ENCODE assay signal across 8 cellular contexts in the genomic region with DNA sequence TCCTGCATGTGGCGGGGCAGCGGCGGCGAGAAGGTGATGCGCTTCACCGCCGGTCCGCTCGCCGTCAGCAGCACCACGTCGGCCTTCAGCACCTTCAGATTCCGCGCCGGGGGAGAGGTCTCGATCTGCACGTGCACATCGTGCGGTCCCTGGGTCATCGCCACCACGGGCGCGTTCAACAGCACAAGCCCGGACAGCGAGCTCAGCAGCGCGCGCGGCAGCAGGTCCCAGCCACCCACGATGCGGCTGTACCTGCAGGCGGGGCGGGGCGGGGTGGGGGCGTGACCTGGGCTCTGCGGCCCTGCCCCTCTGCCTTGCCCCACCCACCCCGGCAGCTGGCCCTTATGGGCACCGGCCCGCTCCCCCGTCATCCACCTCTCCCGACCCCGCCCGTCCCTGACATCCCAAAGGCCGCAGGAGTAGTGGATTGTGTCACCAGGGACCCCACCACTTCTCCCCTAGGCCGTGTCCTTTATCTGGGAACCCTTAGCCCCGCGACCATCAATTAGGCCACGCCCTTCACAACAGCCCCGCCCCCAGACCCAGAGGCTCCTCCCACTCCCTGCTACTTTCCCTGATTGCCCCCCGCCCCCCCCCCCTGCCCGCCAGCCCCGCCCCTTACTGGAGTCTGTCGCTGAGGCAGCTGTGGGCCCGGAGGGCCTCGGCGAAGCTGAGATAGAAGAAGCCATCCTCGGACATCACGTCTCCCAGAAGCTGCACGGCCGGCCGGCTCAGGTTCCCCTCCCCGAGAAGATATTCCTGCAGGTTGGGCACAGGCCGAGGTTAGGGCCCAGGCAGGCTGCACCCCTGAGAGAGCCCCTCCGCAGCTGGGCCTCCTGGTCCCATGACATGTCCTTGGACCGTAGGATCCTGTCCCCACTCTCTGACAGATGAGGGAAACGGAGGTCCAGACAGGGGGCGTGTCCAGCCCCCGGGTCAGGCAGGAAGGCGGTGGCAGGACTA. TPM values are rescaled to one million over a fixed set of nuclear protein-coding genes. Genes with fewer than 3 reads are reported as not detected.
A peak's percentile ranks its signal among the peaks of the same experiment; 100 is the strongest.
DNase-seq lines count a peak whose midpoint lies in the region; ATAC-seq and TF ChIP-seq lines count a peak whose summit lies in the region.

No MANE protein-coding gene starts in this region.

- no peak overlapping the region for H2BK15ac ChIP-seq in mesenchymal stem cell (ENCODE audit: low read depth, poor library complexity, severe bottlenecking)

- CTCF ChIA-PET in HEK293 (lab: Yijun Ruan, JAX), result interaction anchor here (0.5 to 1.2 kb wide), 6 partner anchors 9 to 152 kb away, joined by 3 to 10 read pairs (median 4); no protein-coding TSS in a partner anchor

- H3K9me3 ChIP-seq in HEK293 (ENCODE audit: control insufficient read depth, insufficient read depth, low read depth, low read length) (no peaks in the 10 kb centered on the region), body of pancreas (no peaks in the 10 kb centered on the region), mesenchymal stem cell (ENCODE audit: control insufficient read depth, low read length) (no peaks in the 10 kb centered on the region)

- no peak overlapping the region for H2AK5ac ChIP-seq in mesenchymal stem cell (ENCODE audit: low read length, severe bottlenecking)

- TF ChIP-seq CTCF in HEK293 (tag by site-specific recombination; IDR thresholded peaks at IDR 0.05) (peak; percentile 64), body of pancreas (IDR thresholded peaks at IDR 0.05) (peak in 4 of 7 experiments; percentile 3 to 15 (median 10))

- H3K36me3 Mint-ChIP-seq in T-helper 1 cell treated with Interleukin-12 subunit alpha and Interleukin-12 subunit beta and Interleukin-4 antibody, amounts not matched to agents 30 μg/mL and 1 μg/mL, for 36 hours (ENCODE audit: low read depth), result peaks cover 11% of the 10 kb centered on the region

- H2BK12ac ChIP-seq in mesenchymal stem cell (ENCODE audit: low read length in 2 of 2), result peak overlapping the region in 1 of 2 experiments; percentile 84

- H3K18ac ChIP-seq in mesenchymal stem cell (ENCODE audit: low read depth in 1 of 2, low read length in 2 of 2), result peak overlapping the region in 1 of 2 experiments; percentile 40

- H4K91ac ChIP-seq in mesenchymal stem cell (ENCODE audit: low read length), result no peak overlapping the region

- H3K36me3 ChIP-seq in HEK293 (ENCODE audit: control insufficient read depth in 2 of 2, insufficient read depth in 1 of 2, low read length in 2 of 2), result peaks cover 0 to 2% of the 10 kb centered on the region in 2 experiments; a peak in 1 of 3 replicates
- no peaks in the 10 kb centered on the region for H3K36me3 ChIP-seq in body of pancreas (replicated peaks in 1 of 2; ENCODE audit: insufficient read depth in 1 of 2, low read depth in 2 of 2)
- peaks cover 13 to 36% of the 10 kb centered on the region in 2 experiments for H3K36me3 ChIP-seq in mesenchymal stem cell (ENCODE audit: control insufficient read depth in 1 of 2, insufficient read depth in 2 of 2, low read depth in 1 of 2, low read length in 2 of 2)

- TF ChIP-seq POLR2A in body of pancreas (IDR thresholded peaks at IDR 0.05), result no peak

- H3K4me1 ChIP-seq in HEK293 (ENCODE audit: control insufficient read depth, insufficient read depth, low read length), result no peaks in the 10 kb centered on the region
- H3K4me1 ChIP-seq in body of pancreas, result peaks cover 9% of the 10 kb centered on the region
- H3K4me1 ChIP-seq in mesenchymal stem cell (ENCODE audit: control insufficient read depth, insufficient read depth, low read depth, low read length), result peaks cover 12% of the 10 kb centered on the region

- peak overlapping the region; percentile 32 for H3K4me3 ChIP-seq in HEK293 (ENCODE audit: low read depth, low read length)
- H3K4me3 ChIP-seq in body of pancreas, result no peak overlapping the region
- peak overlapping the region in 1 of 2 experiments; percentile 44 for H3K4me3 ChIP-seq in mesenchymal stem cell (ENCODE audit: insufficient read depth in 1 of 2, low read depth in 1 of 2, low read length in 2 of 2)

- DNase-seq in body of pancreas (peak in 3 of 4 donors; percentile 45 to 65 (median 45)), mesenchymal stem cell (no peak), Kasumi-1 (lab: John Stamatoyannopoulos, UW) (no peak)
- peak; percentile 37 for DNase-seq in stimulated activated CD8-positive, alpha-beta memory T cell treated with anti-CD3 and anti-CD28 coated beads, Interleukin-7, amount 100 ng/mL, for 24 hours (ENCODE audit: low read depth)

- peak overlapping the region in 1 of 2 experiments; percentile 18 for H3K4ac ChIP-seq in mesenchymal stem cell (ENCODE audit: low read depth in 1 of 2, low read length in 2 of 2)

- no peaks in the 10 kb centered on the region for H3K27me3 Mint-ChIP-seq in T-helper 1 cell treated with Interleukin-12 subunit alpha and Interleukin-12 subunit beta and Interleukin-4 antibody, amounts not matched to agents 30 μg/mL and 1 μg/mL, for 36 hours (ENCODE audit: low read depth)

- intact Hi-C loops in body of pancreas (cut with DNase I), result no loop called here

- H3K9ac ChIP-seq in mesenchymal stem cell (ENCODE audit: low read length), result no peak overlapping the region

- POLR2A ChIA-PET in HEK293 (lab: Yijun Ruan, JAX), result interaction anchor here (0.5 to 3.7 kb wide), 9 partner anchors 9 to 39 kb away, joined by 3 to 27 read pairs (median 4); a partner anchor contains a TSS

- no peak overlapping the region for H4K8ac ChIP-seq in mesenchymal stem cell (ENCODE audit: low read length)

- H3K23ac ChIP-seq in mesenchymal stem cell (ENCODE audit: low read length in 2 of 2), result peak overlapping the region in 1 of 2 experiments; percentile 14

- no peak overlapping the region for H2BK5ac ChIP-seq in mesenchymal stem cell (ENCODE audit: low read depth, low read length, poor library complexity, severe bottlenecking)

- H2AFZ ChIP-seq in mesenchymal stem cell (ENCODE audit: low read depth, low read length), result no peak overlapping the region

- peaks cover 2% of the 10 kb centered on the region for H3K79me1 ChIP-seq in mesenchymal stem cell (replicated peaks; ENCODE audit: low read length, poor library complexity, severe bottlenecking)

- H3K27me3 ChIP-seq in body of pancreas, result no peaks in the 10 kb centered on the region
- peaks cover 0 to 8% of the 10 kb centered on the region in 2 experiments for H3K27me3 ChIP-seq in mesenchymal stem cell (ENCODE audit: control insufficient read depth in 1 of 2, insufficient read depth in 1 of 2, low read length in 2 of 2)

- H3K4me1 Mint-ChIP-seq in T-helper 1 cell treated with Interleukin-12 subunit alpha and Interleukin-12 subunit beta and Interleukin-4 antibody, amounts not matched to agents 30 μg/mL and 1 μg/mL, for 36 hours (ENCODE audit: low read depth), result peaks cover 15% of the 10 kb centered on the region

- H2BK120ac ChIP-seq in mesenchymal stem cell (ENCODE audit: low read depth, low read length), result no peak overlapping the region

- peak overlapping the region in 1 of 2 experiments; percentile 66 for H3K14ac ChIP-seq in mesenchymal stem cell (ENCODE audit: low read length in 2 of 2)

- H3K4me2 ChIP-seq in mesenchymal stem cell (ENCODE audit: low read length, poor library complexity, severe bottlenecking), result peak overlapping the region; percentile 47

- H3K27ac ChIP-seq in HEK293 (ENCODE audit: extremely low read depth, low read depth, low read length) (peak overlapping the region; percentile 17; the same call in 1 of the 2 replicates), body of pancreas (no peak overlapping the region), mesenchymal stem cell (ENCODE audit: low read length, poor library complexity, severe bottlenecking) (no peak overlapping the region)

- H3K27ac Mint-ChIP-seq in T-helper 1 cell treated with Interleukin-12 subunit alpha and Interleukin-12 subunit beta and Interleukin-4 antibody, amounts not matched to agents 30 μg/mL and 1 μg/mL, for 36 hours, result peak overlapping the region; percentile 77

- WGBS in body of pancreas, 2 donors, result 23 to 42% methylated on average over 4 to 39 of the region's 69 CpGs
- 19% methylated on average over 66 of the region's 69 CpGs for WGBS in mesenchymal stem cell

- peak overlapping the region; percentile 75 for H3K4me3 Mint-ChIP-seq in T-helper 1 cell treated with Interleukin-12 subunit alpha and Interleukin-12 subunit beta and Interleukin-4 antibody, amounts not matched to agents 30 μg/mL and 1 μg/mL, for 36 hours

- peak; percentile 59 for ATAC-seq in body of pancreas
- ATAC-seq in HG03520 (IDR thresholded peaks at IDR 0.05; ENCODE audit: unreplicated experiment), result no peak
- no peak for ATAC-seq in GM19467 (IDR thresholded peaks at IDR 0.05; ENCODE audit: unreplicated experiment)

- no peaks in the 10 kb centered on the region for H3K9me3 Mint-ChIP-seq in T-helper 1 cell treated with Interleukin-12 subunit alpha and Interleukin-12 subunit beta and Interleukin-4 antibody, amounts not matched to agents 30 μg/mL and 1 μg/mL, for 36 hours

TF ChIP-seq in HEK293, 187 proteins besides CTCF, POLR2A, EP300 and RAD21 (continues in another document):
- no peak for TF ChIP-seq ZNF157 (tag by site-specific recombination; IDR thresholded peaks at IDR 0.05)
- TF ChIP-seq ZNF555 (tag by site-specific recombination; conservative IDR thresholded peaks at IDR 0.05), result no peak
- TF ChIP-seq, protein P1, sequence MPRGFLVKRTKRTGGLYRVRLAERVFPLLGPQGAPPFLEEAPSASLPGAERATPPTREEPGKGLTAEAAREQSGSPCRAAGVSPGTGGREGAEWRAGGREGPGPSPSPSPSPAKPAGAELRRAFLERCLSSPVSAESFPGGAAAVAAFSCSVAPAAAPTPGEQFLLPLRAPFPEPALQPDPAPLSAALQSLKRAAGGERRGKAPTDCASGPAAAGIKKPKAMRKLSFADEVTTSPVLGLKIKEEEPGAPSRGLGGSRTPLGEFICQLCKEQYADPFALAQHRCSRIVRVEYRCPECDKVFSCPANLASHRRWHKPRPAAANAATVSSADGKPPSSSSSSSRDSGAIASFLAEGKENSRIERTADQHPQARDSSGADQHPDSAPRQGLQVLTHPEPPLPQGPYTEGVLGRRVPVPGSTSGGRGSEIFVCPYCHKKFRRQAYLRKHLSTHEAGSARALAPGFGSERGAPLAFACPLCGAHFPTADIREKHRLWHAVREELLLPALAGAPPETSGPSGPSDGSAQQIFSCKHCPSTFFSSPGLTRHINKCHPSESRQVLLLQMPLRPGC (tag by site-specific recombination; IDR thresholded peaks at IDR 0.05), result no peak
- TF ChIP-seq ZNF223 (tag by site-specific recombination; IDR thresholded peaks at IDR 0.05), result no peak

RNA-seq across cellular contexts. Expression of a gene that starts 6.1 kb away (rescaled TPM):
- under 1 TPM in 1 of 2 donors, not detected in 1; 0.52 TPM for total RNA-seq in body of pancreas
- 0.36 TPM for polyA plus RNA-seq in mesenchymal stem cell (2013, experiment 1 of 2)
- 0.30 TPM for polyA plus RNA-seq in mesenchymal stem cell (2013, experiment 2 of 2)

RNA-seq across cellular contexts. Expression of a gene that starts 13.1 kb away (rescaled TPM):
- total RNA-seq in body of pancreas, result 10 to 100 TPM; 25.9 to 37.6 TPM
- 51.0 TPM for polyA plus RNA-seq in mesenchymal stem cell (2013, experiment 1 of 2)
- polyA plus RNA-seq in mesenchymal stem cell (2013, experiment 2 of 2), result 50.4 TPM

RNA-seq across cellular contexts. Expression of a gene that starts 13.5 kb away (rescaled TPM):
- 10 to 100 TPM in 1 of 2 donors, 1 to 10 TPM in 1; 7.5 to 20.1 TPM for total RNA-seq in body of pancreas
- polyA plus RNA-seq in mesenchymal stem cell (2013, experiment 1 of 2), result 107 TPM
- polyA plus RNA-seq in mesenchymal stem cell (2013, experiment 2 of 2), result 104 TPM

RNA-seq across cellular contexts. Expression of a gene that starts 23.3 kb away (rescaled TPM):
- 100 to 1,000 TPM in 1 of 2 donors, 10 to 100 TPM in 1; 59.7 to 122 TPM for total RNA-seq in body of pancreas
- 46.8 TPM for polyA plus RNA-seq in mesenchymal stem cell (2013, experiment 1 of 2)
- polyA plus RNA-seq in mesenchymal stem cell (2013, experiment 2 of 2), result 44.2 TPM

RNA-seq across cellular contexts. Expression of a gene that starts 38.4 kb away (rescaled TPM):
- total RNA-seq in body of pancreas, result 10 to 100 TPM in 1 of 2 donors, 1 to 10 TPM in 1; 4.7 to 12.2 TPM
- polyA plus RNA-seq in mesenchymal stem cell (2013, experiment 1 of 2), result 28.3 TPM
- 27.4 TPM for polyA plus RNA-seq in mesenchymal stem cell (2013, experiment 2 of 2)

Comparison
In these comparisons a context has a peak if more than half of its experiments do, and no peak if none do; other contexts are left out.
1. DNase-seq: peak in body of pancreas (3 of 4) and stimulated activated CD8-positive, alpha-beta memory T cell treated with anti-CD3 and anti-CD28 coated beads, Interleukin-7, amount 100 ng/mL, for 24 hours (single experiment); none in mesenchymal stem cell (single experiment) and Kasumi-1 (0 of 2).